Comparison of ENCODE assay signal across 35 cellular contexts in genomic region chr2:209713219-209713618, GRCh38. TPM values are rescaled to one million over a fixed set of nuclear protein-coding genes. Genes with fewer than 3 reads are reported as not detected.
"Had no signal": no experiment of that assay in that cellular context is flagged by ENCODE, and none has a peak within 500 bp of the region (broad histone marks: within the 10 kb centered on the region; RNA-seq: fewer than 3 reads in every experiment).

No MANE protein-coding gene starts in this region.

- H3K9me3 ChIP-seq: adrenal gland had no signal

- H3K27me3 ChIP-seq: adrenal gland had no signal

- H3K27ac ChIP-seq: adrenal gland, VCaP had no signal

- H3K27ac Mint-ChIP-seq: activated B cell treated with CpG ODN at 0.5 μM for 24 hours; activated CD4-positive, alpha-beta memory T cell treated with anti-CD3 and anti-CD28 coated beads for 36 hours; activated CD4-positive, alpha-beta T cell treated with anti-CD3 and anti-CD28 coated beads, Interleukin-2, amount 10 ng/mL, durations not matched to agents 24 days and 14 days; activated CD8-positive, alpha-beta T cell treated with anti-CD3 and anti-CD28 coated beads for 36 hours; activated naive CD4-positive, alpha-beta T cell treated with anti-CD3 and anti-CD28 coated beads for 36 hours; activated naive CD4-positive, alpha-beta T cell treated with anti-CD3 and anti-CD28 coated beads, Interleukin-2, amount 50 U/mL, for 72 hours; activated naive CD8-positive, alpha-beta T cell treated with anti-CD3 and anti-CD28 coated beads for 36 hours; activated T-cell treated with anti-CD3 and anti-CD28 coated beads, Interleukin-2, amount 50 U/mL, for 72 hours; activated T-helper 1 cell treated with anti-CD3 and anti-CD28 coated beads, Interleukin-12 subunit alpha, Interleukin-12 subunit beta, Interleukin-2, Interleukin-4 antibody, amounts not matched to agents 30 ng/mL and 10 ng/mL and 1 ng/mL, durations not matched to agents 14 hours and 24 hours and 36 hours; activated T-helper 17 cell treated with anti-CD3 and anti-CD28 coated beads, Interleukin-2, amount 50 U/mL, for 72 hours; T-helper 1 cell treated with Interleukin-12 subunit alpha and Interleukin-12 subunit beta and Interleukin-4 antibody, amounts not matched to agents 30 μg/mL and 1 μg/mL, for 36 hours; T-helper 2 cell treated with Interferon-gamma antibody and Interleukin-4, amounts not matched to agents 5 μg/mL and 100 μg/mL, for 36 hours had no signal

- H3K36me3 Mint-ChIP-seq: activated CD4-positive, alpha-beta memory T cell treated with anti-CD3 and anti-CD28 coated beads for 36 hours; activated naive CD4-positive, alpha-beta T cell treated with anti-CD3 and anti-CD28 coated beads, Interleukin-2, amount 50 U/mL, for 72 hours; activated naive CD8-positive, alpha-beta T cell treated with anti-CD3 and anti-CD28 coated beads for 36 hours had no signal

- ATAC-seq: activated CD8-positive, alpha-beta T cell treated with anti-CD3 and anti-CD28 coated beads for 36 hours; activated naive CD4-positive, alpha-beta T cell treated with anti-CD3 and anti-CD28 coated beads, Interleukin-2, amount 50 U/mL, for 72 hours; activated T-cell treated with anti-CD3 and anti-CD28 coated beads, Interleukin-2, amount 50 U/mL, for 4 hours; activated T-cell treated with anti-CD3 and anti-CD28 coated beads, Interleukin-2, amount 50 U/mL, for 72 hours; activated T-helper 17 cell treated with anti-CD3 and anti-CD28 coated beads, Interleukin-2, amount 50 U/mL, for 72 hours had no signal

- H3K36me3 ChIP-seq: adrenal gland had no signal

- H3K4me3 ChIP-seq: adrenal gland had no signal

- H3K4me3 Mint-ChIP-seq: activated B cell treated with CpG ODN at 0.5 μM for 24 hours; activated CD4-positive, alpha-beta memory T cell treated with anti-CD3 and anti-CD28 coated beads for 36 hours; activated CD4-positive, alpha-beta T cell treated with anti-CD3 and anti-CD28 coated beads, Interleukin-2, amount 10 ng/mL, durations not matched to agents 24 days and 14 days; activated CD8-positive, alpha-beta T cell treated with anti-CD3 and anti-CD28 coated beads for 36 hours; activated naive CD4-positive, alpha-beta T cell treated with anti-CD3 and anti-CD28 coated beads for 36 hours; activated naive CD8-positive, alpha-beta T cell treated with anti-CD3 and anti-CD28 coated beads for 36 hours; activated T-cell treated with anti-CD3 and anti-CD28 coated beads, Interleukin-2, amount 50 U/mL, for 4 hours; activated T-cell treated with anti-CD3 and anti-CD28 coated beads, Interleukin-2, amount 50 U/mL, for 72 hours; activated T-helper 1 cell treated with anti-CD3 and anti-CD28 coated beads, Interleukin-12 subunit alpha, Interleukin-12 subunit beta, Interleukin-2, Interleukin-4 antibody, amounts not matched to agents 30 ng/mL and 10 ng/mL and 1 ng/mL, durations not matched to agents 14 hours and 24 hours and 36 hours; activated T-helper 17 cell treated with anti-CD3 and anti-CD28 coated beads, Interleukin-2, amount 50 U/mL, for 72 hours; brain; T-helper 1 cell treated with Interleukin-12 subunit alpha and Interleukin-12 subunit beta and Interleukin-4 antibody, amounts not matched to agents 30 μg/mL and 1 μg/mL, for 36 hours; T-helper 2 cell treated with Interferon-gamma antibody and Interleukin-4, amounts not matched to agents 5 μg/mL and 100 μg/mL, for 36 hours had no signal

- FAIRE-seq: bronchial epithelial cell, TTC549 had no signal

- H3K4me1 Mint-ChIP-seq: activated B cell treated with CpG ODN at 0.5 μM for 24 hours; activated CD4-positive, alpha-beta T cell treated with anti-CD3 and anti-CD28 coated beads, Interleukin-2, amount 10 ng/mL, durations not matched to agents 24 days and 14 days; activated naive CD8-positive, alpha-beta T cell treated with anti-CD3 and anti-CD28 coated beads for 36 hours; activated T-helper 17 cell treated with anti-CD3 and anti-CD28 coated beads, Interleukin-2, amount 50 U/mL, for 72 hours had no signal

- H3K4me1 ChIP-seq: adrenal gland had no signal

- H3K9me3 Mint-ChIP-seq: activated B cell treated with CpG ODN at 0.5 μM for 24 hours; activated CD4-positive, alpha-beta memory T cell treated with anti-CD3 and anti-CD28 coated beads for 36 hours; activated CD4-positive, alpha-beta T cell treated with anti-CD3 and anti-CD28 coated beads, Interleukin-2, amount 10 ng/mL, durations not matched to agents 24 days and 14 days; activated CD8-positive, alpha-beta T cell treated with anti-CD3 and anti-CD28 coated beads for 36 hours; activated naive CD4-positive, alpha-beta T cell treated with anti-CD3 and anti-CD28 coated beads for 36 hours; activated naive CD4-positive, alpha-beta T cell treated with anti-CD3 and anti-CD28 coated beads, Interleukin-2, amount 50 U/mL, for 72 hours; activated T-cell treated with anti-CD3 and anti-CD28 coated beads, Interleukin-2, amount 50 U/mL, for 4 hours; activated T-helper 1 cell treated with anti-CD3 and anti-CD28 coated beads, Interleukin-12 subunit alpha, Interleukin-12 subunit beta, Interleukin-2, Interleukin-4 antibody, amounts not matched to agents 30 ng/mL and 10 ng/mL and 1 ng/mL, durations not matched to agents 14 hours and 24 hours and 36 hours; activated T-helper 17 cell treated with anti-CD3 and anti-CD28 coated beads, Interleukin-2, amount 50 U/mL, for 72 hours; brain; T-helper 1 cell treated with Interleukin-12 subunit alpha and Interleukin-12 subunit beta and Interleukin-4 antibody, amounts not matched to agents 30 μg/mL and 1 μg/mL, for 36 hours; T-helper 2 cell treated with Interferon-gamma antibody and Interleukin-4, amounts not matched to agents 5 μg/mL and 100 μg/mL, for 36 hours had no signal

- DNase-seq: activated B cell treated with CpG ODN at 0.5 μM for 24 hours; activated CD4-positive, alpha-beta memory T cell treated with anti-CD3 and anti-CD28 coated beads for 36 hours; activated CD4-positive, alpha-beta T cell treated with anti-CD3 and anti-CD28 coated beads for 4 hours; activated CD4-positive, alpha-beta T cell treated with anti-CD3 and anti-CD28 coated beads, Interleukin-2, amount 10 ng/mL, durations not matched to agents 24 days and 14 days; activated CD4-positive, alpha-beta T cell treated with anti-CD3 and anti-CD28 coated beads, Interleukin-2, amount 50 U/mL, for 1 hour; activated CD4-positive, alpha-beta T cell treated with anti-CD3 and anti-CD28 coated beads, Interleukin-2, amount 50 U/mL, for 4 hours; activated CD4-positive, CD25-positive, alpha-beta regulatory T cell treated with anti-CD3 and anti-CD28 coated beads, Interleukin-2, amount 50 U/mL, for 72 hours; activated CD8-positive, alpha-beta memory T cell treated with anti-CD3 and anti-CD28 coated beads, Interleukin-2, amount 50 U/mL, for 4 hours; activated CD8-positive, alpha-beta T cell treated with anti-CD3 and anti-CD28 coated beads for 36 hours; activated effector memory CD4-positive, alpha-beta T cell treated with anti-CD3 and anti-CD28 coated beads, Interleukin-2, amount 50 U/mL, for 16 hours; activated gamma-delta T cell treated with Interleukin-2 at 50 U/mL for 16 hours; activated naive CD4-positive, alpha-beta T cell; activated naive CD4-positive, alpha-beta T cell treated with anti-CD3 and anti-CD28 coated beads for 36 hours; activated naive CD4-positive, alpha-beta T cell treated with anti-CD3 and anti-CD28 coated beads, Interleukin-2, amount 50 U/mL, for 16 hours; activated naive CD8-positive, alpha-beta T cell treated with anti-CD3 and anti-CD28 coated beads for 36 hours; activated T-cell treated with anti-CD3 and anti-CD28 coated beads for 4 hours; activated T-cell treated with anti-CD3 and anti-CD28 coated beads, Interleukin-2, amount 50 U/mL, for 1 hour; activated T-cell treated with anti-CD3 and anti-CD28 coated beads, Interleukin-2, amount 50 U/mL, for 4 hours; activated T-cell treated with anti-CD3 and anti-CD28 coated beads, Interleukin-2, amount 50 U/mL, for 72 hours; adrenal gland; amniotic stem cell; aorta; central memory CD4-positive, alpha-beta T cell; T-helper 2 cell; T-helper 9 cell had no signal

- H3K27me3 Mint-ChIP-seq: activated B cell treated with CpG ODN at 0.5 μM for 24 hours; activated CD4-positive, alpha-beta memory T cell treated with anti-CD3 and anti-CD28 coated beads for 36 hours; activated CD4-positive, alpha-beta T cell treated with anti-CD3 and anti-CD28 coated beads, Interleukin-2, amount 10 ng/mL, durations not matched to agents 24 days and 14 days; activated CD8-positive, alpha-beta T cell treated with anti-CD3 and anti-CD28 coated beads for 36 hours; activated naive CD8-positive, alpha-beta T cell treated with anti-CD3 and anti-CD28 coated beads for 36 hours; activated T-helper 17 cell treated with anti-CD3 and anti-CD28 coated beads, Interleukin-2, amount 50 U/mL, for 72 hours; brain had no signal

RNA-seq across cellular contexts. Expression of gene UNC80, which starts 58.4 kb away (rescaled TPM):
- total RNA-seq: activated B cell treated with CpG ODN at 0.5 μM for 24 hours; activated CD4-positive, alpha-beta memory T cell treated with anti-CD3 and anti-CD28 coated beads for 36 hours; activated CD4-positive, alpha-beta T cell treated with anti-CD3 and anti-CD28 coated beads, Interleukin-2, amount 10 ng/mL, durations not matched to agents 24 days and 14 days; activated CD8-positive, alpha-beta memory T cell treated with anti-CD3 and anti-CD28 coated beads for 36 hours; activated CD8-positive, alpha-beta T cell treated with anti-CD3 and anti-CD28 coated beads for 36 hours; activated naive CD4-positive, alpha-beta T cell treated with anti-CD3 and anti-CD28 coated beads for 36 hours; activated naive CD4-positive, alpha-beta T cell treated with anti-CD3 and anti-CD28 coated beads, Interleukin-2, amount 50 U/mL, for 72 hours; activated naive CD8-positive, alpha-beta T cell treated with anti-CD3 and anti-CD28 coated beads for 36 hours; activated T-cell treated with anti-CD3 and anti-CD28 coated beads, Interleukin-2, amount 50 U/mL, for 72 hours; activated T-helper 1 cell treated with anti-CD3 and anti-CD28 coated beads, Interleukin-12 subunit alpha, Interleukin-12 subunit beta, Interleukin-2, Interleukin-4 antibody, amounts not matched to agents 30 ng/mL and 10 ng/mL and 1 ng/mL, durations not matched to agents 14 hours and 24 hours and 36 hours; activated T-helper 17 cell treated with anti-CD3 and anti-CD28 coated beads, Interleukin-2, amount 50 U/mL, for 72 hours; aorta had no signal
- polyA plus RNA-seq: aorta had no signal
